Comparison of ENCODE assay signal across 9 cellular contexts in genomic region chr12:68237068-68237467, GRCh38. TPM values are rescaled to one million over a fixed set of nuclear protein-coding genes. Genes with fewer than 3 reads are reported as not detected.
A peak's percentile ranks its signal among the peaks of the same experiment; 100 is the strongest.
DNase-seq lines count a peak whose midpoint lies in the region; ATAC-seq and TF ChIP-seq lines count a peak whose summit lies in the region.
"Had no signal": no experiment of that assay in that cellular context is flagged by ENCODE, and none has a peak within 500 bp of the region (broad histone marks: within the 10 kb centered on the region; RNA-seq: fewer than 3 reads in every experiment).

No MANE protein-coding gene starts in this region.

- H3K4me1 Mint-ChIP-seq in osteocyte (ENCODE audit: unreplicated experiment), result peaks cover 28% of the 10 kb centered on the region

- H3K36me3 Mint-ChIP-seq in osteocyte (ENCODE audit: unreplicated experiment), result no peaks in the 10 kb centered on the region

- H3K4me1 ChIP-seq in body of pancreas (peaks cover 4% of the 10 kb centered on the region), neutrophil (ENCODE audit: control insufficient read depth in 1 of 2, insufficient read depth in 1 of 2, low read depth in 1 of 2, low read length in 1 of 2) (peaks cover 11 to 25% of the 10 kb centered on the region in 2 experiments)

- peak; percentile 9 for ATAC-seq in body of pancreas

- no peak overlapping the region for H3K4me3 Mint-ChIP-seq in osteocyte (ENCODE audit: unreplicated experiment)

- H3K27ac Mint-ChIP-seq in osteocyte (ENCODE audit: unreplicated experiment), result no peak overlapping the region

- no peaks in the 10 kb centered on the region for H3K9me3 ChIP-seq in body of pancreas
- H3K9me3 ChIP-seq in neutrophil, result no peaks in the 10 kb centered on the region

- H3K4me3 ChIP-seq in LNCaP clone FGC (ENCODE audit: low read depth, low read length), result peak overlapping the region; percentile 44
- H3K4me3 ChIP-seq in body of pancreas, result no peak overlapping the region
- H3K4me3 ChIP-seq in neutrophil (ENCODE audit: low read depth in 1 of 2, low read length in 1 of 2), result peak overlapping the region; percentile 52 to 54
- H3K4me3 ChIP-seq in lower leg skin (ENCODE audit: low read depth, poor library complexity, severe bottlenecking), result no peak overlapping the region

- H3K27ac ChIP-seq in body of pancreas, result peak overlapping the region in 3 of 4 donors; percentile 46 to 63 (median 62)
- H3K27ac ChIP-seq in neutrophil, result peak overlapping the region; percentile 66

- WGBS in body of pancreas, 2 donors, result 75% methylated on average over 2 of the region's 2 CpGs
- WGBS in lower leg skin, 2 donors, result 72 to 74% methylated on average over 2 of the region's 2 CpGs

- intact Hi-C loops in body of pancreas (cut with DNase I), result no loop called here
- intact Hi-C loops in lower leg skin (cut with DNase I; ENCODE audit: low total_unique reads), result no loop called here

- TF ChIP-seq POLR2A in body of pancreas (IDR thresholded peaks at IDR 0.05), result no peak
- TF ChIP-seq POLR2A in lower leg skin (IDR thresholded peaks at IDR 0.05), result no peak

- DNase-seq in COR-L47 (lab: John Stamatoyannopoulos, UW) (peak; percentile 17), LNCaP clone FGC (ENCODE audit: low read depth) (no peak), body of pancreas (no peak), osteocyte (ENCODE audit: extremely low spot score, unreplicated experiment) (no peak), lower leg skin (ENCODE audit: low spot score in 2 of 2) (no peak), amniotic stem cell (lab: John Stamatoyannopoulos, UW) (no peak)
- DNase-seq in activated CD4-positive, CD25-positive, alpha-beta regulatory T cell (lab: John Stamatoyannopoulos, UW), result no peak

- H3K27me3 ChIP-seq in body of pancreas (no peaks in the 10 kb centered on the region), neutrophil (no peaks in the 10 kb centered on the region)

- no peaks in the 10 kb centered on the region for H3K9me3 Mint-ChIP-seq in osteocyte (ENCODE audit: unreplicated experiment)

- H3K36me3 ChIP-seq in body of pancreas (replicated peaks in 1 of 2; ENCODE audit: insufficient read depth in 1 of 2, low read depth in 2 of 2), result no peaks in the 10 kb centered on the region
- H3K36me3 ChIP-seq in neutrophil, result no peaks in the 10 kb centered on the region

- H3K27me3 Mint-ChIP-seq in osteocyte (ENCODE audit: unreplicated experiment), result peaks cover 12% of the 10 kb centered on the region

- TF ChIP-seq CTCF in LNCaP clone FGC (IDR thresholded peaks at IDR 0.05; ENCODE audit: control insufficient read depth, extremely low read depth, insufficient read depth), result no peak
- no peak for TF ChIP-seq CTCF in body of pancreas (IDR thresholded peaks at IDR 0.05)
- no peak for TF ChIP-seq CTCF in neutrophil (IDR thresholded peaks at IDR 0.05)
- TF ChIP-seq CTCF in osteocyte (IDR thresholded peaks at IDR 0.05), result no peak
- no peak for TF ChIP-seq CTCF in lower leg skin (IDR thresholded peaks at IDR 0.05)

RNA-seq across cellular contexts. Expression of gene IL26, which starts 11.5 kb away (rescaled TPM):
- total RNA-seq in body of pancreas (not detected), osteocyte (0.34 TPM in 1 of 2 replicates, not detected in the other), lower leg skin (not detected)
- total RNA-seq: temporal lobe had no signal

RNA-seq across cellular contexts. Expression of gene IL22, which starts 16.3 kb away (rescaled TPM):
- total RNA-seq in body of pancreas (not detected), osteocyte (not detected in 2 replicates), lower leg skin (not detected)
- total RNA-seq: temporal lobe had no signal

Comparison
In these comparisons a context has a peak if more than half of its experiments do, and no peak if none do; other contexts are left out.
1. H3K4me3 ChIP-seq: peak in LNCaP clone FGC (single experiment) and neutrophil (2 of 2); none in body of pancreas (0 of 2) and lower leg skin (single experiment).